Comparison of ENCODE assay signal across 16 cellular contexts in genomic region chr22:32810241-32811133, GRCh38. TPM values are rescaled to one million over a fixed set of nuclear protein-coding genes. Genes with fewer than 3 reads are reported as not detected.
DNase-seq lines count a peak whose midpoint lies in the region; ATAC-seq and TF ChIP-seq lines count a peak whose summit lies in the region.
"Had no signal": no experiment of that assay in that cellular context is flagged by ENCODE, and none has a peak within 500 bp of the region (broad histone marks: within the 10 kb centered on the region; RNA-seq: fewer than 3 reads in every experiment).

No MANE protein-coding gene starts in this region.

- no peaks in the 10 kb centered on the region for H3K4me1 Mint-ChIP-seq in T-helper 17 cell

- peaks cover 59% of the 10 kb centered on the region for H3K27me3 Mint-ChIP-seq in T-helper 17 cell

- H3K27ac Mint-ChIP-seq in T-helper 17 cell: no peak overlapping the region

- H3K27me3 ChIP-seq in left ventricle myocardium inferior (ENCODE audit: low read depth) (no peaks in the 10 kb centered on the region), adipocyte (replicated peaks; ENCODE audit: control insufficient read depth, insufficient read depth, low read length) (no peaks in the 10 kb centered on the region), uterus (no peaks in the 10 kb centered on the region)

- TF ChIP-seq CTCF in left ventricle myocardium inferior (IDR thresholded peaks at IDR 0.05; ENCODE audit: borderline replicate concordance) (no peak), uterus (IDR thresholded peaks at IDR 0.05) (no peak)

- H3K4me3 Mint-ChIP-seq in T-helper 17 cell: no peak overlapping the region

- H3K36me3 Mint-ChIP-seq in T-helper 17 cell (ENCODE audit: low read depth): no peaks in the 10 kb centered on the region

- no peak for DNase-seq in left ventricle myocardium inferior
- DNase-seq in Right ventricle myocardium inferior (ENCODE audit: missing footprints): no peak
- DNase-seq in adipocyte (ENCODE audit: low read depth): peak; percentile 63
- DNase-seq in left kidney (ENCODE audit: low read depth, low spot score): peak; percentile 88
- DNase-seq in uterus: no peak
- DNase-seq in T-helper 17 cell: no peak
- DNase-seq in dermis blood vessel endothelial cell: no peak
- DNase-seq in kidney tubule cell (ENCODE audit: low spot score): no peak
- DNase-seq: activated T-cell treated with anti-CD3 and anti-CD28 coated beads, Interleukin-2, amount 50 U/mL, for 48 hours; anterior cingulate cortex; effector CD8-positive, alpha-beta T cell; lower lobe of right lung; NCI-H2029 treated with DMSO at 0.1 percent for 48 hours; nucleus accumbens; stimulated activated CD8-positive, alpha-beta memory T cell treated with anti-CD3 and anti-CD28 coated beads, Interleukin-4, amount 100 ng/mL, for 48 hours had no signal

- ATAC-seq in Right ventricle myocardium inferior (no peak), T-helper 17 cell (no peak)
- ATAC-seq: lower lobe of right lung had no signal

- H3K36me3 ChIP-seq in left ventricle myocardium inferior: peaks cover 18% of the 10 kb centered on the region
- peaks cover 35% of the 10 kb centered on the region for H3K36me3 ChIP-seq in adipocyte (ENCODE audit: control insufficient read depth, insufficient read depth, low read length, severe bottlenecking)
- H3K36me3 ChIP-seq in uterus: no peaks in the 10 kb centered on the region

- H3K9ac ChIP-seq in adipocyte (ENCODE audit: low read length): no peak overlapping the region

- H3K27ac ChIP-seq in left ventricle myocardium inferior (replicated peaks) (peak overlapping the region; percentile 68), uterus (peak overlapping the region; percentile 3 to 47)
- H3K27ac ChIP-seq: lower lobe of right lung had no signal

- H3K9me3 ChIP-seq in left ventricle myocardium inferior (replicated peaks) (no peaks in the 10 kb centered on the region), adipocyte (ENCODE audit: control insufficient read depth, low read length) (no peaks in the 10 kb centered on the region), uterus (no peaks in the 10 kb centered on the region), T-helper 17 cell (ENCODE audit: control insufficient read depth, low read length, poor library complexity, severe bottlenecking) (no peaks in the 10 kb centered on the region)
- H3K9me3 ChIP-seq: lower lobe of right lung had no signal

- TF ChIP-seq POLR2A in uterus (IDR thresholded peaks at IDR 0.05): no peak

- intact Hi-C loops in left ventricle myocardium inferior (cut with micrococcal nuclease) (no loop called here), Right ventricle myocardium inferior (cut with DNase I) (no loop called here), uterus (cut with DNase I; ENCODE audit: low total_unique reads) (no loop called here)

- peak overlapping the region; percentile 35 for H3K4me3 ChIP-seq in left ventricle myocardium inferior
- H3K4me3 ChIP-seq in adipocyte (ENCODE audit: low read length): no peak overlapping the region
- no peak overlapping the region for H3K4me3 ChIP-seq in uterus
- H3K4me3 ChIP-seq: lower lobe of right lung had no signal

- H3K4me1 ChIP-seq in left ventricle myocardium inferior (peaks cover 99% of the 10 kb centered on the region), adipocyte (ENCODE audit: control insufficient read depth, insufficient read depth, low read length) (peaks cover 32% of the 10 kb centered on the region), uterus (peaks cover 0 to 3% of the 10 kb centered on the region in 2 donors)

RNA-seq across cellular contexts. Expression of gene TIMP3, which starts 9.0 kb away (rescaled TPM):
- total RNA-seq in left ventricle myocardium inferior: 250 TPM
- total RNA-seq in Right ventricle myocardium inferior: 288 TPM
- 100 to 1,000 TPM; 192 to 702 (median 423) TPM for total RNA-seq in uterus
- under 1 TPM in 1 of 2 donors, not detected in 1; 0.26 TPM for total RNA-seq in T-helper 17 cell
- 197 and 203 TPM in 2 replicates for total RNA-seq in dermis blood vessel endothelial cell
- total RNA-seq: OCI-LY7 had no signal

Comparison
In these comparisons a context has a peak if more than half of its experiments do, and no peak if none do; other contexts are left out.
1. DNase-seq: peak in adipocyte (single experiment) and left kidney (single experiment); none in left ventricle myocardium inferior (single experiment), Right ventricle myocardium inferior (single experiment), uterus (0 of 2), T-helper 17 cell (0 of 3), dermis blood vessel endothelial cell (single experiment) and kidney tubule cell (single experiment).
2. RNA of gene TIMP3, which starts 9.0 kb away (total RNA-seq): 192 to 702 TPM in uterus, 288 TPM in Right ventricle myocardium inferior (single experiment), 250 TPM in left ventricle myocardium inferior (single experiment) and 197 to 203 TPM in dermis blood vessel endothelial cell; 0.26 TPM in T-helper 17 cell; every median in the first group is over 100 times any median in the second.